8 cellular contexts compared by ENCODE assay signal in genomic region chr4:86496094-86497060, GRCh38.
DNase-seq lines count a peak whose midpoint lies in the region; TF ChIP-seq lines count a peak whose summit lies in the region.

No MANE protein-coding gene starts in this region.

- H3K27me3 ChIP-seq in WERI-Rb-1 (ENCODE audit: insufficient read depth, low read depth, severe bottlenecking) = no peaks in the 10 kb centered on the region

- H3K36me3 Mint-ChIP-seq in progenitor cell of endocrine pancreas (ENCODE audit: insufficient read depth) = no peaks in the 10 kb centered on the region
- no peaks in the 10 kb centered on the region for H3K36me3 Mint-ChIP-seq in T-helper 2 cell treated with Interferon-gamma antibody and Interleukin-4, amounts not matched to agents 5 μg/mL and 100 μg/mL, for 36 hours (ENCODE audit: low read depth)

- H3K9me3 ChIP-seq in WERI-Rb-1 (ENCODE audit: severe bottlenecking) = no peaks in the 10 kb centered on the region

- TF ChIP-seq CTCF in WERI-Rb-1 (IDR thresholded peaks at IDR 0.05; ENCODE audit: low read depth, low read length) = peak; percentile 51
- TF ChIP-seq CTCF in progenitor cell of endocrine pancreas (IDR thresholded peaks at IDR 0.05; ENCODE audit: unreplicated experiment) = peak; percentile 94

- H3K27ac ChIP-seq in WERI-Rb-1 = peak overlapping the region; percentile 25; the same call in 1 of the 2 replicates

- H3K4me1 Mint-ChIP-seq in progenitor cell of endocrine pancreas (ENCODE audit: low read depth) = peaks cover 17% of the 10 kb centered on the region
- H3K4me1 Mint-ChIP-seq in T-helper 2 cell treated with Interferon-gamma antibody and Interleukin-4, amounts not matched to agents 5 μg/mL and 100 μg/mL, for 36 hours (ENCODE audit: low read depth) = peaks cover 5% of the 10 kb centered on the region

- H3K9me3 Mint-ChIP-seq in progenitor cell of endocrine pancreas (ENCODE audit: low read depth) = no peaks in the 10 kb centered on the region
- no peaks in the 10 kb centered on the region for H3K9me3 Mint-ChIP-seq in T-helper 2 cell treated with Interferon-gamma antibody and Interleukin-4, amounts not matched to agents 5 μg/mL and 100 μg/mL, for 36 hours

- no peak overlapping the region for H3K4me3 Mint-ChIP-seq in progenitor cell of endocrine pancreas (ENCODE audit: low read depth)
- no peak overlapping the region for H3K4me3 Mint-ChIP-seq in T-helper 2 cell treated with Interferon-gamma antibody and Interleukin-4, amounts not matched to agents 5 μg/mL and 100 μg/mL, for 36 hours

- H3K4me3 ChIP-seq in WERI-Rb-1 (ENCODE audit: low read depth, low read length) = no peak overlapping the region

- H3K27ac Mint-ChIP-seq in progenitor cell of endocrine pancreas = no peak overlapping the region
- no peak overlapping the region for H3K27ac Mint-ChIP-seq in T-helper 2 cell treated with Interferon-gamma antibody and Interleukin-4, amounts not matched to agents 5 μg/mL and 100 μg/mL, for 36 hours

- peak; percentile 3 for DNase-seq in stimulated activated CD4-positive, alpha-beta T cell treated with anti-CD3 and anti-CD28 coated beads, Interleukin-1b, Interleukin-23, amount 100 ng/mL, for 48 hours
- DNase-seq in stimulated activated CD4-positive, alpha-beta T cell treated with anti-CD3 and anti-CD28 coated beads, Interleukin-12 subunit alpha, Interleukin-12 subunit beta, amount 100 ng/mL, for 4 hours = no peak
- DNase-seq in LoVo (ENCODE audit: low spot score) = peak; percentile 61
- DNase-seq in WERI-Rb-1 = peak; percentile 23
- DNase-seq in fibroblast of peridontal ligament (ENCODE audit: extremely low read depth) = peak; percentile 80
- DNase-seq in progenitor cell of endocrine pancreas (ENCODE audit: low spot score, unreplicated experiment) = no peak
- DNase-seq in NK-92 treated with Interleukin-12 subunit alpha and Interleukin-12 subunit beta, amount 100 ng/mL, for 24 hours (lab: John Stamatoyannopoulos, UW) = no peak
- DNase-seq in T-helper 2 cell treated with Interferon-gamma antibody and Interleukin-4, amounts not matched to agents 5 μg/mL and 100 μg/mL, for 36 hours (ENCODE audit: low spot score) = no peak

- no peaks in the 10 kb centered on the region for H3K36me3 ChIP-seq in WERI-Rb-1

- no peaks in the 10 kb centered on the region for H3K27me3 Mint-ChIP-seq in progenitor cell of endocrine pancreas
- peaks cover 8% of the 10 kb centered on the region for H3K27me3 Mint-ChIP-seq in T-helper 2 cell treated with Interferon-gamma antibody and Interleukin-4, amounts not matched to agents 5 μg/mL and 100 μg/mL, for 36 hours (ENCODE audit: low read depth)

Comparison
In these comparisons a context has a peak if more than half of its experiments do, and no peak if none do; other contexts are left out.
1. DNase-seq: peak in stimulated activated CD4-positive, alpha-beta T cell treated with anti-CD3 and anti-CD28 coated beads, Interleukin-1b, Interleukin-23, amount 100 ng/mL, for 48 hours (single experiment), LoVo (single experiment), WERI-Rb-1 (single experiment) and fibroblast of peridontal ligament (single experiment); none in stimulated activated CD4-positive, alpha-beta T cell treated with anti-CD3 and anti-CD28 coated beads, Interleukin-12 subunit alpha, Interleukin-12 subunit beta, amount 100 ng/mL, for 4 hours (single experiment), progenitor cell of endocrine pancreas (single experiment), NK-92 treated with Interleukin-12 subunit alpha and Interleukin-12 subunit beta, amount 100 ng/mL, for 24 hours (single experiment) and T-helper 2 cell treated with Interferon-gamma antibody and Interleukin-4, amounts not matched to agents 5 μg/mL and 100 μg/mL, for 36 hours (single experiment).